Comparison of ENCODE assay signal across 12 cellular contexts in genomic region chr10:15325243-15326002, GRCh38. TPM values are rescaled to one million over a fixed set of nuclear protein-coding genes. Genes with fewer than 3 reads are reported as not detected.
DNase-seq lines count a peak whose midpoint lies in the region; ATAC-seq, FAIRE-seq and TF ChIP-seq lines count a peak whose summit lies in the region.
"Had no signal": no experiment of that assay in that cellular context is flagged by ENCODE, and none has a peak within 500 bp of the region (broad histone marks: within the 10 kb centered on the region; RNA-seq: fewer than 3 reads in every experiment).

No MANE protein-coding gene starts in this region.

- no peaks in the 10 kb centered on the region for H4K20me1 ChIP-seq in K562 (replicated peaks; ENCODE audit: control insufficient read depth, insufficient read depth, low read length)

- H3K9me3 ChIP-seq in A673 (ENCODE audit: low read depth, low read length, poor library complexity, severe bottlenecking) (no peaks in the 10 kb centered on the region), K562 (replicated peaks; ENCODE audit: control insufficient read depth, insufficient read depth, low read depth, low read length) (no peaks in the 10 kb centered on the region), kidney (ENCODE audit: control insufficient read depth in 1 of 2, low read length in 2 of 2) (no peaks in the 10 kb centered on the region)
- H3K9me3 ChIP-seq: Caco-2, Peyer's patch had no signal

- intact Hi-C loops in A673 (cut with micrococcal nuclease; ENCODE audit: unreplicated experiment) = no loop called here
- intact Hi-C loops in K562 (cut with micrococcal nuclease) = no loop called here
- intact Hi-C loops in kidney (cut with DNase I) = no loop called here

- H3K27ac ChIP-seq in A673 (ENCODE audit: low read depth, low read length, poor library complexity, severe bottlenecking) (peak overlapping the region; percentile 28), K562 (ENCODE audit: extremely low read depth, low read depth, low read length) (peak overlapping the region; percentile 70), kidney (ENCODE audit: low read depth in 2 of 2, low read length in 2 of 2) (peak overlapping the region; percentile 13 to 48)
- H3K27ac ChIP-seq: KMS-11 had no signal

- FAIRE-seq in K562 (lab: Jason Lieb, UNC) (peak; percentile 94), kidney (lab: Jason Lieb, UNC) (no peak)

- 0 out of 4 replicates have a peak, but pooled peaks of 1 of the 2 experiments have one; percentile 9 for TF ChIP-seq RAD21 in K562 (CRISPR knock-in tag; conservative IDR thresholded peaks at IDR 0.05 in 1 of 2, IDR thresholded peaks at IDR 0.05 in 1 of 2)

- H2AFZ ChIP-seq in K562 (ENCODE audit: low read depth, low read length) = peak overlapping the region; percentile 89

- peak; percentile 43; the same call in 1 of the 2 replicates for TF ChIP-seq EP300 in K562 (IDR thresholded peaks at IDR 0.05; ENCODE audit: low read length)

- H3K9ac ChIP-seq in K562 (ENCODE audit: insufficient read depth in 1 of 2, low read depth in 2 of 2, low read length in 2 of 2) (peak overlapping the region in 1 of 2 experiments; percentile 42; a peak in 2 of 4 replicates), kidney (ENCODE audit: low read length in 2 of 2) (no peak overlapping the region)
- H3K9ac ChIP-seq: KMS-11 had no signal

- H3K79me2 ChIP-seq in K562 (ENCODE audit: control insufficient read depth, insufficient read depth, low read length) = no peaks in the 10 kb centered on the region

- no peaks in the 10 kb centered on the region for H3K9me1 ChIP-seq in K562 (ENCODE audit: control insufficient read depth, insufficient read depth, low read length)

- TF ChIP-seq CTCF in A673 (conservative IDR thresholded peaks at IDR 0.05; ENCODE audit: low read depth, low read length) (no peak), K562 (IDR thresholded peaks at IDR 0.05 in 2 of 3, conservative IDR thresholded peaks at IDR 0.05 in 1 of 3; ENCODE audit: insufficient read depth in 2 of 3, low read depth in 1 of 3, low read length in 3 of 3) (no peak), kidney (IDR thresholded peaks at IDR 0.05; ENCODE audit: borderline replicate concordance, extremely low read depth, insufficient read depth) (no peak)

- H3K4me3 ChIP-seq in A673 (ENCODE audit: low read depth, low read length, poor library complexity, severe bottlenecking) (no peak overlapping the region), K562 (0 out of 2 replicates have a peak overlapping the region, but pooled peaks have one; percentile 6), kidney (ENCODE audit: low read length in 2 of 2) (no peak overlapping the region)
- H3K4me3 ChIP-seq: Peyer's patch had no signal

- no TSS peak for BruUV-seq in A673 (replicated peaks; lab: Mats Ljungman, UMichigan)
- no TSS peak for BruUV-seq in K562 (replicated peaks; lab: Mats Ljungman, UMichigan)

- H3K4me1 ChIP-seq in A673 (ENCODE audit: insufficient read depth, low read length, poor library complexity, severe bottlenecking) = peaks cover 26% of the 10 kb centered on the region
- H3K4me1 ChIP-seq in K562 (replicated peaks in 1 of 2; ENCODE audit: control insufficient read depth in 2 of 2, insufficient read depth in 2 of 2, low read length in 2 of 2) = peaks cover 0 to 15% of the 10 kb centered on the region in 2 experiments; a peak in 3 of 5 replicates
- H3K4me1 ChIP-seq in kidney (ENCODE audit: control insufficient read depth in 1 of 2, insufficient read depth in 1 of 2, low read depth in 1 of 2, low read length in 2 of 2) = peaks cover 6 to 13% of the 10 kb centered on the region in 2 donors
- H3K4me1 ChIP-seq: Caco-2 had no signal

- H3K4me2 ChIP-seq in K562 (ENCODE audit: insufficient read depth, low read length) = peak overlapping the region; percentile 78
- H3K4me2 ChIP-seq: KMS-11 had no signal

- in situ Hi-C loops in K562 (cut with MboI) = no loop called here

- peak; percentile 85 for ATAC-seq in K562
- ATAC-seq: naive thymus-derived CD8-positive, alpha-beta T cell had no signal

- H3K27me3 ChIP-seq in A673 (replicated peaks; ENCODE audit: insufficient read depth, low read depth, low read length, poor library complexity) (no peaks in the 10 kb centered on the region), K562 (ENCODE audit: control insufficient read depth in 2 of 2, insufficient read depth in 2 of 2, low read length in 2 of 2) (no peaks in the 10 kb centered on the region; a peak in 1 of 5 replicates)
- H3K27me3 ChIP-seq: Peyer's patch had no signal

- TF ChIP-seq POLR2A in K562 (conservative IDR thresholded peaks at IDR 0.05) = no peak

- WGBS in K562 (ENCODE audit: insufficient coverage, low coverage, missing lambda C conversion rate) = 24% methylated on average over 18 of the region's 21 CpGs

- CTCF ChIA-PET in A673 (lab: Charles Lee) = no interaction called here
- CTCF ChIA-PET in K562 (lab: Yijun Ruan, JAX; ENCODE audit: low intra/inter-chr PET ratio) = no interaction called here

- DNase-seq in A673 (ENCODE audit: low spot score) = peak; percentile 72
- DNase-seq in HT1080 (ENCODE audit: low read depth) = peak; percentile 96
- peak; percentile 49 to 88 (median 62) for DNase-seq in K562 (ENCODE audit: extremely low read depth in 1 of 4, low spot score in 3 of 4)
- no peak for DNase-seq in kidney
- DNase-seq in T-helper 9 cell = no peak
- no peak for DNase-seq in iPS-NIHi11 (ENCODE audit: low spot score)
- no peak for DNase-seq in central memory CD4-positive, alpha-beta T cell
- DNase-seq in hippocampal formation (lab: John Stamatoyannopoulos, UW) = no peak
- DNase-seq: Caco-2; naive thymus-derived CD8-positive, alpha-beta T cell; Peyer's patch had no signal

- no peaks in the 10 kb centered on the region for H3K36me3 ChIP-seq in A673 (ENCODE audit: insufficient read depth, low read length, poor library complexity, severe bottlenecking)
- no peaks in the 10 kb centered on the region for H3K36me3 ChIP-seq in K562 (ENCODE audit: control insufficient read depth, insufficient read depth, low read length)
- no peaks in the 10 kb centered on the region for H3K36me3 ChIP-seq in kidney (ENCODE audit: control insufficient read depth in 1 of 2, insufficient read depth in 2 of 2, low read length in 2 of 2)
- H3K36me3 ChIP-seq: Peyer's patch had no signal

- POLR2A ChIA-PET in A673 (lab: Charles Lee; ENCODE audit: low non-redundant PET) = no interaction called here
- POLR2A ChIA-PET in K562 (lab: Yijun Ruan, JAX) = interaction anchor here (0.8 to 1.8 kb wide), 3 partner anchors 14 to 40 kb away, joined by 4 to 6 read pairs (median 5); no protein-coding TSS in a partner anchor

TF ChIP-seq in K562, 482 proteins besides CTCF, POLR2A, EP300 and RAD21 (continues in another document):
- TF ChIP-seq MTA3 (IDR thresholded peaks at IDR 0.05; ENCODE audit: borderline replicate concordance) = 0 out of 2 replicates have a peak, but pooled peaks have one; percentile 53
- TF ChIP-seq POLR2G (IDR thresholded peaks at IDR 0.05; ENCODE audit: low read depth, low read length) = no peak
- TF ChIP-seq EGR1 (conservative IDR thresholded peaks at IDR 0.05) = peak; percentile 93
- TF ChIP-seq GATA2 (CRISPR knock-in tag; IDR thresholded peaks at IDR 0.05) = no peak
- peak; percentile 25; the same call in 1 of the 2 replicates for TF ChIP-seq CBFA2T2 (conservative IDR thresholded peaks at IDR 0.05)
- TF ChIP-seq RBM15 (IDR thresholded peaks at IDR 0.05; ENCODE audit: insufficient read depth, low read length) = no peak
- peak; percentile 40 for TF ChIP-seq C11orf30 (IDR thresholded peaks at IDR 0.05; ENCODE audit: low read depth)
- peak; percentile 53; the same call in 1 of the 2 replicates for TF ChIP-seq TEAD4 (IDR thresholded peaks at IDR 0.05; ENCODE audit: low read length)
- TF ChIP-seq TEAD4 (CRISPR knock-in tag; IDR thresholded peaks at IDR 0.05; ENCODE audit: borderline replicate concordance) = no peak
- no peak for TF ChIP-seq ZBED1 (IDR thresholded peaks at IDR 0.05)
- no peak for TF ChIP-seq SMARCB1 (IDR thresholded peaks at IDR 0.05; ENCODE audit: insufficient read length, low read depth)
- no peak for TF ChIP-seq RFX1 (IDR thresholded peaks at IDR 0.05)
- peak; percentile 88 for TF ChIP-seq JUNB (CRISPR knock-in tag; conservative IDR thresholded peaks at IDR 0.05)
- peak; percentile 76 for TF ChIP-seq ELF1 (tag; IDR thresholded peaks at IDR 0.05)
- peak; percentile 26; the same call in 1 of the 2 replicates for TF ChIP-seq TAL1 (IDR thresholded peaks at IDR 0.05)
- no peak for TF ChIP-seq NR2C1 (IDR thresholded peaks at IDR 0.05)
- peak; percentile 50; the same call in 1 of the 2 replicates for TF ChIP-seq NR2C1 (tag; IDR thresholded peaks at IDR 0.05)
- TF ChIP-seq HEY1 (CRISPR knock-in tag; IDR thresholded peaks at IDR 0.05; ENCODE audit: borderline replicate concordance) = no peak
- TF ChIP-seq DACH1 (IDR thresholded peaks at IDR 0.05; ENCODE audit: partially characterized antibody) = no peak
- peak; percentile 75 for TF ChIP-seq L3MBTL2 (IDR thresholded peaks at IDR 0.05)
- TF ChIP-seq SMAD4 (CRISPR knock-in tag; conservative IDR thresholded peaks at IDR 0.05) = peak; percentile 59

RNA-seq across cellular contexts. Expression of gene FAM171A1, which starts 45.7 kb away (rescaled TPM):
- total RNA-seq in A673 (2021) (46.5 and 47.1 TPM in 2 replicates), K562 (2014; rRNA removed) (4.5 and 5.2 TPM in 2 replicates), K562 (2014; rRNA removed; fragmentation: Illumina TruSeq; extraction: Trizol) (2.8 and 3.3 TPM in 2 replicates), K562 (2015; rRNA removed; fragmentation: Illumina TruSeq; extraction: Trizol) (4.5 and 4.8 TPM in 2 replicates), K562 (2021) (7.7 and 8.2 TPM in 2 replicates), kidney (53.0 TPM)
- total RNA-seq in HT1080 (2014; rRNA removed; shearing (Covaris generic)) = 35.9 and 41.3 TPM in 2 replicates
- polyA plus RNA-seq in HT1080 (2015; cell fraction: cytosol; rRNA removed) = 53.2 and 55.0 TPM in 2 replicates
- polyA plus RNA-seq in HT1080 (2015; cell fraction: nucleus; rRNA removed) = 31.1 and 33.6 TPM in 2 replicates
- total RNA-seq in K562 (2011; cell fraction: chromatin; rRNA removed; ENCODE audit: low replicate concordance) = 1.8 and 5.6 TPM in 2 replicates
- total RNA-seq in K562 (2011; cell fraction: nucleolus; rRNA removed) = 2.9 and 5.2 TPM in 2 replicates
- total RNA-seq in K562 (2011; cell fraction: nucleoplasm; rRNA removed) = 3.8 and 6.3 TPM in 2 replicates
- polyA plus RNA-seq in K562 (2011; rRNA removed) (7.8 and 14.2 TPM in 2 replicates), K562 (2014; fragmentation: Illumina TruSeq; extraction: Trizol) (6.9 and 7.3 TPM in 2 replicates), K562 (2014; fragmentation: Nextera tagmentation; extraction: Ambion mirVana) (under 1 TPM; 0.51 to 0.94 TPM), K562 (2014; rRNA removed) (5.3 and 5.7 TPM in 2 replicates), kidney (ENCODE audit: insufficient read depth, low read depth, low replicate concordance) (30.4 TPM)
- 10.2 and 16.3 TPM in 2 replicates for polyA plus RNA-seq in K562 (2011; cell fraction: cytosol; rRNA removed)
- polyA plus RNA-seq in K562 (2011; cell fraction: nucleus; rRNA removed) = 6.8 and 8.9 TPM in 2 replicates
- 9.1 and 10.0 TPM in 2 replicates for polyA plus RNA-seq in K562 (2012)
- polyA minus RNA-seq in K562 (2011; rRNA and poly(A)+ RNA removed) = 7.6 and 11.3 TPM in 2 replicates
- 7.3 and 11.0 TPM in 2 replicates for polyA minus RNA-seq in K562 (2011; cell fraction: cytosol; rRNA and poly(A)+ RNA removed)
- polyA minus RNA-seq in K562 (2011; cell fraction: nucleus; rRNA and poly(A)+ RNA removed) = 2.8 and 3.8 TPM in 2 replicates

Comparison
In these comparisons a context has a peak if more than half of its experiments do, and no peak if none do; other contexts are left out.
1. DNase-seq: peak in A673 (single experiment), HT1080 (single experiment) and K562 (4 of 4); none in kidney (single experiment), T-helper 9 cell (single experiment), iPS-NIHi11 (single experiment), central memory CD4-positive, alpha-beta T cell (single experiment) and hippocampal formation (0 of 2).
2. Peak in every context shown above with its lines, with median percentiles within 50 percentile points of each other: H3K27ac ChIP-seq.